ENCODE assay signal across 26 cellular contexts in genomic region chr11:22599458-22599857, GRCh38.
"Had no signal": no experiment of that assay in that cellular context is flagged by ENCODE, and none has a peak within 500 bp of the region (broad histone marks: within the 10 kb centered on the region; RNA-seq: fewer than 3 reads in every experiment).

No MANE protein-coding gene starts in this region.

- ATAC-seq: activated CD4-positive, alpha-beta T cell treated with anti-CD3 and anti-CD28 coated beads for 36 hours; activated CD8-positive, alpha-beta memory T cell treated with anti-CD3 and anti-CD28 coated beads, Interleukin-2, amount 10 ng/mL, durations not matched to agents 7 days and 5 days; activated CD8-positive, alpha-beta T cell treated with anti-CD3 and anti-CD28 coated beads, Interleukin-2, amount 10 ng/mL, durations not matched to agents 7 days and 5 days; activated naive CD4-positive, alpha-beta T cell treated with anti-CD3 and anti-CD28 coated beads, Interleukin-2, amount 50 U/mL, for 72 hours; esophagus mucosa; foreskin keratinocyte; gastrocnemius medialis; heart left ventricle had no signal

- H3K36me3 ChIP-seq: ascending aorta, gastrocnemius medialis, heart left ventricle had no signal

- H3K9me3 ChIP-seq: ascending aorta, gastrocnemius medialis had no signal

- H3K4me3 ChIP-seq: ascending aorta, coronary artery, dorsolateral prefrontal cortex, gastrocnemius medialis, heart left ventricle had no signal

- H3K27ac ChIP-seq: ascending aorta, coronary artery, dorsolateral prefrontal cortex, foreskin keratinocyte, gastrocnemius medialis, heart left ventricle had no signal

- H3K27me3 ChIP-seq: ascending aorta, foreskin keratinocyte, gastrocnemius medialis, heart left ventricle had no signal

- DNase-seq: activated CD4-positive, alpha-beta memory T cell treated with anti-CD3 and anti-CD28 coated beads for 36 hours; activated CD4-positive, alpha-beta T cell treated with anti-CD3 and anti-CD28 coated beads for 36 hours; activated CD4-positive, alpha-beta T cell treated with anti-CD3 and anti-CD28 coated beads, Interleukin-2, amount 10 ng/mL, durations not matched to agents 24 days and 14 days; activated CD4-positive, CD25-positive, alpha-beta regulatory T cell; activated CD4-positive, CD25-positive, alpha-beta regulatory T cell treated with anti-CD3 and anti-CD28 coated beads, Interleukin-2, amount 50 U/mL, for 72 hours; activated CD8-positive, alpha-beta memory T cell treated with anti-CD3 and anti-CD28 coated beads, Interleukin-2, amount 10 ng/mL, durations not matched to agents 7 days and 5 days; activated CD8-positive, alpha-beta memory T cell treated with anti-CD3 and anti-CD28 coated beads, Interleukin-2, amount 50 U/mL, for 4 hours; activated CD8-positive, alpha-beta T cell treated with anti-CD3 and anti-CD28 coated beads, Interleukin-2, amount 10 ng/mL, durations not matched to agents 7 days and 5 days; activated gamma-delta T cell; activated naive CD4-positive, alpha-beta T cell; activated naive CD4-positive, alpha-beta T cell treated with anti-CD3 and anti-CD28 coated beads, Interleukin-2, amount 10 ng/mL, durations not matched to agents 7 days and 5 days; activated naive CD8-positive, alpha-beta T cell treated with anti-CD3 and anti-CD28 coated beads, Interleukin-2, amount 10 ng/mL, durations not matched to agents 7 days and 5 days; activated T-cell treated with anti-CD3 and anti-CD28 coated beads, Interleukin-2, amount 50 U/mL, for 1 hour; activated T-cell treated with anti-CD3 and anti-CD28 coated beads, Interleukin-2, amount 50 U/mL, for 48 hours; dorsolateral prefrontal cortex; effector memory CD4-positive, alpha-beta T cell; endodermal cell; foreskin keratinocyte; gastrocnemius medialis; glutamatergic neuron; heart left ventricle; T-helper 2 cell had no signal

- H3K4me1 ChIP-seq: ascending aorta, foreskin keratinocyte, gastrocnemius medialis, heart left ventricle had no signal
